ENCODE assay signal across 8 cellular contexts in genomic region chrX:132490086-132490419, GRCh38. TPM values are rescaled to one million over a fixed set of nuclear protein-coding genes. Genes with fewer than 3 reads are reported as not detected.
DNase-seq lines count a peak whose midpoint lies in the region; ATAC-seq and TF ChIP-seq lines count a peak whose summit lies in the region.

No MANE protein-coding gene starts in this region.

- H3K27me3 ChIP-seq in Caco-2 (replicated peaks; ENCODE audit: control insufficient read depth, insufficient read depth, low read length) (no peaks in the 10 kb centered on the region), Loucy (ENCODE audit: insufficient read depth, low read length, poor library complexity, severe bottlenecking) (no peaks in the 10 kb centered on the region), breast epithelium (peaks cover 0 to 40% of the 10 kb centered on the region in 2 donors)

- H4K20me1 ChIP-seq in Loucy (ENCODE audit: insufficient read depth, low read length, poor library complexity, severe bottlenecking), result no peaks in the 10 kb centered on the region

- intact Hi-C loops in Caco-2 (cut with micrococcal nuclease; ENCODE audit: unreplicated experiment) (loop anchor here (2.0 kb wide), 1 partner anchor 125 kb away; no protein-coding TSS in a partner anchor), breast epithelium (cut with DNase I; ENCODE audit: low total_unique reads) (no loop called here)

- H3K9me3 ChIP-seq in Caco-2, result no peaks in the 10 kb centered on the region
- H3K9me3 ChIP-seq in Loucy (ENCODE audit: insufficient read depth, low read depth, low read length), result no peaks in the 10 kb centered on the region
- H3K9me3 ChIP-seq in breast epithelium, result no peaks in the 10 kb centered on the region

- CTCF ChIA-PET in Caco-2 (lab: Charles Lee), result interaction anchor here (1.7 kb wide), 1 partner anchor 103 kb away, joined by 5 read pairs; no protein-coding TSS in a partner anchor

- peak overlapping the region; percentile 96 for H3K9ac ChIP-seq in Loucy (ENCODE audit: low read depth, low read length, poor library complexity, severe bottlenecking)

- no peaks in the 10 kb centered on the region for H3K36me3 ChIP-seq in Caco-2 (ENCODE audit: control insufficient read depth, insufficient read depth, low read length)
- H3K36me3 ChIP-seq in Loucy (ENCODE audit: insufficient read depth, low read length), result no peaks in the 10 kb centered on the region
- H3K36me3 ChIP-seq in breast epithelium, result no peaks in the 10 kb centered on the region

- DNase-seq in Caco-2, result no peak
- DNase-seq in breast epithelium (ENCODE audit: low spot score in 2 of 2), result no peak
- no peak for DNase-seq in naive B cell
- DNase-seq in SHP77 treated with DMSO at 0.1 percent for 48 hours (lab: John Stamatoyannopoulos, UW), result no peak
- DNase-seq in NCI-H446 treated with DMSO at 0.1 percent for 48 hours (lab: John Stamatoyannopoulos, UW), result no peak

- H3K4me1 Mint-ChIP-seq in Caco-2 (ENCODE audit: low read depth, unreplicated experiment), result no peaks in the 10 kb centered on the region
- peaks cover 20 to 43% (median 21%) of the 10 kb centered on the region in 3 donors for H3K4me1 Mint-ChIP-seq in naive B cell

- H3K9me3 Mint-ChIP-seq in Caco-2 (ENCODE audit: unreplicated experiment) (no peaks in the 10 kb centered on the region), naive B cell (peaks cover 0 to 2% (median 0%) of the 10 kb centered on the region in 7 donors)

- peaks cover 33% of the 10 kb centered on the region for H3K79me2 ChIP-seq in Loucy (ENCODE audit: insufficient read depth, low read length)

- peak overlapping the region; percentile 94 for H3K4me2 ChIP-seq in Loucy (ENCODE audit: low read depth, low read length, poor library complexity, severe bottlenecking)

- H3K9me2 ChIP-seq in Loucy (replicated peaks; ENCODE audit: low read depth, low read length), result no peaks in the 10 kb centered on the region

- POLR2A ChIA-PET in Caco-2 (lab: Charles Lee), result no interaction called here

- H3K4me3 Mint-ChIP-seq in Caco-2 (ENCODE audit: unreplicated experiment) (peak overlapping the region; percentile 88), naive B cell (peak overlapping the region; percentile 88 to 99 (median 96))

- H3K4me1 ChIP-seq in Caco-2 (peaks cover 18% of the 10 kb centered on the region; the same call in 1 of the 2 replicates), Loucy (ENCODE audit: insufficient read depth, low read length, poor library complexity, severe bottlenecking) (peaks cover 30% of the 10 kb centered on the region), breast epithelium (no peaks in the 10 kb centered on the region)

- peak overlapping the region; percentile 79 for H2AFZ ChIP-seq in Loucy (ENCODE audit: low read length)

- no peaks in the 10 kb centered on the region for H3F3A ChIP-seq in Loucy (ENCODE audit: low read depth)

- H3K27ac Mint-ChIP-seq in Caco-2 (ENCODE audit: unreplicated experiment) (peak overlapping the region; percentile 63), naive B cell (peak overlapping the region; percentile 94 to 99 (median 96))

- H3K36me3 Mint-ChIP-seq in Caco-2 (ENCODE audit: insufficient read depth, unreplicated experiment) (no peaks in the 10 kb centered on the region), naive B cell (no peaks in the 10 kb centered on the region)

- ATAC-seq in GM21447 (IDR thresholded peaks at IDR 0.05; ENCODE audit: unreplicated experiment), result peak; percentile 11
- ATAC-seq in naive B cell (ENCODE audit: low read depth in 2 of 2), result no peak
- ATAC-seq in HG03520 (IDR thresholded peaks at IDR 0.05; ENCODE audit: unreplicated experiment), result no peak

- H3K27me3 Mint-ChIP-seq in Caco-2 (ENCODE audit: insufficient read depth, unreplicated experiment), result no peaks in the 10 kb centered on the region
- H3K27me3 Mint-ChIP-seq in naive B cell, result peaks cover 0 to 7% (median 0%) of the 10 kb centered on the region in 3 donors

- H3K4me3 ChIP-seq in Caco-2 (ENCODE audit: low read depth, low read length), result peak overlapping the region; percentile 74
- peak overlapping the region; percentile 84 for H3K4me3 ChIP-seq in Loucy (ENCODE audit: low read length, poor library complexity, severe bottlenecking)
- peak overlapping the region; percentile 53 to 74 (median 66) for H3K4me3 ChIP-seq in breast epithelium

- TF ChIP-seq CTCF in Caco-2 (IDR thresholded peaks at IDR 0.05; ENCODE audit: insufficient read depth in 1 of 2, low read depth in 1 of 2, low read length in 1 of 2, severe bottlenecking in 1 of 2, unreplicated experiment in 1 of 2) (no peak), Loucy (conservative IDR thresholded peaks at IDR 0.05; ENCODE audit: low read length) (no peak), breast epithelium (IDR thresholded peaks at IDR 0.05) (no peak)

- BruUV-seq in Caco-2 (replicated peaks; lab: Mats Ljungman, UMichigan), result no TSS peak

- TF ChIP-seq POLR2A in breast epithelium (IDR thresholded peaks at IDR 0.05), result no peak

- H3K27ac ChIP-seq in breast epithelium, result peak overlapping the region; percentile 80 to 93

RNA-seq across cellular contexts. Expression of gene MBNL3, which starts 1.2 kb away (rescaled TPM):
- total RNA-seq in Caco-2 (2022) (174 and 195 TPM in 2 replicates), breast epithelium (10 to 100 TPM in 2 of 3 donors, 1 to 10 TPM in 1; 7.5 to 42.6 (median 26.3) TPM)
- polyA plus RNA-seq in naive B cell (ENCODE audit: low read depth in 6 of 6), result 100 to 1,000 TPM in 3 of 6 donors, 10 to 100 TPM in 3; 82.4 to 129 (median 104) TPM
